ENCODE assay signal across 7 cellular contexts in genomic region chr18:11040823-11041712, GRCh38.
DNase-seq lines count a peak whose midpoint lies in the region; ATAC-seq and TF ChIP-seq lines count a peak whose summit lies in the region.

No MANE protein-coding gene starts in this region.

- ATAC-seq in GM21737 (IDR thresholded peaks at IDR 0.05; ENCODE audit: unreplicated experiment): no peak

- peak; percentile 72 for TF ChIP-seq CTCF in endothelial cell (IDR thresholded peaks at IDR 0.05; ENCODE audit: unreplicated experiment)

- no peak overlapping the region for H3K27ac ChIP-seq in mesendoderm (ENCODE audit: low read depth, low read length)

- H3K4ac ChIP-seq in mesendoderm (ENCODE audit: low read depth, low read length): no peak overlapping the region

- peaks cover 9% of the 10 kb centered on the region for H3K4me1 Mint-ChIP-seq in endothelial cell (ENCODE audit: unreplicated experiment)

- H3K36me3 ChIP-seq in mesendoderm (ENCODE audit: control insufficient read depth, insufficient read depth, low read length): no peaks in the 10 kb centered on the region

- DNase-seq in ELF-1 (ENCODE audit: low read depth, low spot score) (peak; percentile 60), HK-2 (ENCODE audit: unreplicated experiment) (peak; percentile 9), RPMI7951 (ENCODE audit: low read depth) (peak; percentile 63), endothelial cell (ENCODE audit: low spot score) (peak; percentile 68), mesendoderm (peak; percentile 66)
- DNase-seq in stimulated activated naive CD4-positive, alpha-beta T cell treated with Interleukin-2 at 50 U/mL for 16 hours (lab: John Stamatoyannopoulos, UW): no peak

- H3K79me2 ChIP-seq in mesendoderm (ENCODE audit: control insufficient read depth, insufficient read depth, low read length): no peaks in the 10 kb centered on the region

- no peak overlapping the region for H4K5ac ChIP-seq in mesendoderm (ENCODE audit: low read length)

- no peaks in the 10 kb centered on the region for H3K27me3 Mint-ChIP-seq in endothelial cell (ENCODE audit: unreplicated experiment)

- H3K23ac ChIP-seq in mesendoderm (ENCODE audit: low read length): no peak overlapping the region

- no CpG with 5 or more reads among the region's 7 CpGs for WGBS in mesendoderm (ENCODE audit: extremely low coverage, insufficient coverage, low lambda C conversion rate)

- no peak overlapping the region for H3K4me3 ChIP-seq in mesendoderm (ENCODE audit: low read length)

- no peaks in the 10 kb centered on the region for H3K9me3 Mint-ChIP-seq in endothelial cell (ENCODE audit: unreplicated experiment)

- H2BK120ac ChIP-seq in mesendoderm (ENCODE audit: low read depth, low read length): no peak overlapping the region

- H3K27ac Mint-ChIP-seq in endothelial cell (ENCODE audit: unreplicated experiment): no peak overlapping the region

- H3K79me1 ChIP-seq in mesendoderm (ENCODE audit: low read length): no peaks in the 10 kb centered on the region

- H4K8ac ChIP-seq in mesendoderm (ENCODE audit: low read depth, low read length): no peak overlapping the region

- no peak overlapping the region for H3K56ac ChIP-seq in mesendoderm (ENCODE audit: low read length)

- H2AK5ac ChIP-seq in mesendoderm (ENCODE audit: low read length): no peak overlapping the region

- H3K9ac ChIP-seq in mesendoderm (ENCODE audit: low read length): no peak overlapping the region

- no peaks in the 10 kb centered on the region for H3K27me3 ChIP-seq in mesendoderm (ENCODE audit: insufficient read depth, low read length, poor library complexity)

- H3K4me1 ChIP-seq in mesendoderm (ENCODE audit: control insufficient read depth, low read depth, low read length): no peaks in the 10 kb centered on the region

- H3K4me3 Mint-ChIP-seq in endothelial cell (ENCODE audit: unreplicated experiment): no peak overlapping the region

- no peaks in the 10 kb centered on the region for H3K36me3 Mint-ChIP-seq in endothelial cell (ENCODE audit: low read depth, unreplicated experiment)

- no peak overlapping the region for H2BK15ac ChIP-seq in mesendoderm (replicated peaks; ENCODE audit: low read depth)

- no peak overlapping the region for H3K4me2 ChIP-seq in mesendoderm (ENCODE audit: low read length)

- H3K18ac ChIP-seq in mesendoderm (ENCODE audit: low read length): no peak overlapping the region

- no peak overlapping the region for H2BK5ac ChIP-seq in mesendoderm (ENCODE audit: low read length)
